In genomic region chr6:35969676-35970075, GRCh38 we compare ENCODE assay signal across 31 cellular contexts. TPM values are rescaled to one million over a fixed set of nuclear protein-coding genes. Genes with fewer than 3 reads are reported as not detected.
"Had no signal": no experiment of that assay in that cellular context is flagged by ENCODE, and none has a peak within 500 bp of the region (broad histone marks: within the 10 kb centered on the region; RNA-seq: fewer than 3 reads in every experiment).

No MANE protein-coding gene starts in this region.

- H3K9me3 Mint-ChIP-seq: activated CD4-positive, alpha-beta T cell treated with anti-CD3 and anti-CD28 coated beads, Interleukin-2, amount 10 ng/mL, durations not matched to agents 7 days and 5 days; activated CD8-positive, alpha-beta T cell treated with anti-CD3 and anti-CD28 coated beads for 36 hours; activated naive CD4-positive, alpha-beta T cell treated with anti-CD3 and anti-CD28 coated beads, Interleukin-2, amount 10 ng/mL, durations not matched to agents 7 days and 5 days; activated naive CD8-positive, alpha-beta T cell treated with anti-CD3 and anti-CD28 coated beads, Interleukin-2, amount 50 U/mL, for 24 hours; effector memory CD8-positive, alpha-beta T cell; immature natural killer cell; nephron; stimulated activated naive CD8-positive, alpha-beta T cell treated with anti-CD3 and anti-CD28 coated beads, Interleukin-15, Interleukin-2, amounts not matched to agents 100 ng/mL and 50 ng/mL, for 24 hours had no signal

- H3K27me3 Mint-ChIP-seq: activated CD8-positive, alpha-beta T cell treated with anti-CD3 and anti-CD28 coated beads for 36 hours; activated naive CD8-positive, alpha-beta T cell treated with anti-CD3 and anti-CD28 coated beads, Interleukin-2, amount 50 U/mL, for 24 hours; effector memory CD8-positive, alpha-beta T cell; stimulated activated naive CD8-positive, alpha-beta T cell treated with anti-CD3 and anti-CD28 coated beads, Interleukin-15, Interleukin-2, amounts not matched to agents 100 ng/mL and 50 ng/mL, for 24 hours had no signal

- H3K27ac Mint-ChIP-seq: activated CD4-positive, alpha-beta T cell treated with anti-CD3 and anti-CD28 coated beads, Interleukin-2, amount 10 ng/mL, durations not matched to agents 7 days and 5 days; activated CD8-positive, alpha-beta memory T cell treated with anti-CD3 and anti-CD28 coated beads, Interleukin-2, amount 10 ng/mL, durations not matched to agents 7 days and 5 days; activated CD8-positive, alpha-beta T cell treated with anti-CD3 and anti-CD28 coated beads for 36 hours; activated naive CD4-positive, alpha-beta T cell treated with anti-CD3 and anti-CD28 coated beads, Interleukin-2, amount 10 ng/mL, durations not matched to agents 7 days and 5 days; activated naive CD8-positive, alpha-beta T cell treated with anti-CD3 and anti-CD28 coated beads, Interleukin-2, amount 50 U/mL, for 24 hours; effector memory CD8-positive, alpha-beta T cell; immature natural killer cell; stimulated activated naive CD8-positive, alpha-beta T cell treated with anti-CD3 and anti-CD28 coated beads, Interleukin-15, Interleukin-2, amounts not matched to agents 100 ng/mL and 50 ng/mL, for 24 hours had no signal

- H3K4me2 ChIP-seq: hepatocyte had no signal

- H3K4me3 Mint-ChIP-seq: activated CD4-positive, alpha-beta T cell treated with anti-CD3 and anti-CD28 coated beads, Interleukin-2, amount 10 ng/mL, durations not matched to agents 7 days and 5 days; activated CD8-positive, alpha-beta memory T cell treated with anti-CD3 and anti-CD28 coated beads, Interleukin-2, amount 10 ng/mL, durations not matched to agents 7 days and 5 days; activated CD8-positive, alpha-beta T cell treated with anti-CD3 and anti-CD28 coated beads for 36 hours; activated naive CD4-positive, alpha-beta T cell treated with anti-CD3 and anti-CD28 coated beads, Interleukin-2, amount 10 ng/mL, durations not matched to agents 7 days and 5 days; activated naive CD8-positive, alpha-beta T cell treated with anti-CD3 and anti-CD28 coated beads, Interleukin-2, amount 50 U/mL, for 24 hours; effector memory CD8-positive, alpha-beta T cell; immature natural killer cell; nephron; stimulated activated naive CD8-positive, alpha-beta T cell treated with anti-CD3 and anti-CD28 coated beads, Interleukin-15, Interleukin-2, amounts not matched to agents 100 ng/mL and 50 ng/mL, for 24 hours had no signal

- H3K79me2 ChIP-seq: hepatocyte had no signal

- H3K9me3 ChIP-seq: esophagus squamous epithelium, neutrophil, pancreas, transverse colon had no signal

- DNase-seq: activated CD4-positive, alpha-beta T cell treated with anti-CD3 and anti-CD28 coated beads, Interleukin-2, amount 10 ng/mL, durations not matched to agents 7 days and 5 days; activated CD8-positive, alpha-beta memory T cell treated with anti-CD3 and anti-CD28 coated beads, Interleukin-2, amount 10 ng/mL, durations not matched to agents 7 days and 5 days; activated CD8-positive, alpha-beta T cell treated with anti-CD3 and anti-CD28 coated beads for 36 hours; activated effector memory CD4-positive, alpha-beta T cell treated with anti-CD3 and anti-CD28 coated beads, Interleukin-2, amount 50 U/mL, for 16 hours; activated naive CD4-positive, alpha-beta T cell treated with anti-CD3 and anti-CD28 coated beads, Interleukin-2, amount 10 ng/mL, durations not matched to agents 7 days and 5 days; activated naive CD8-positive, alpha-beta T cell treated with anti-CD3 and anti-CD28 coated beads, Interleukin-2, amount 50 U/mL, for 24 hours; activated T-cell treated with anti-CD3 and anti-CD28 coated beads for 4 hours; anterior cingulate cortex; central memory CD4-positive, alpha-beta T cell; effector memory CD8-positive, alpha-beta T cell; esophagus squamous epithelium; foreskin melanocyte; glutamatergic neuron; immature natural killer cell; pancreas; right cardiac atrium; stimulated activated CD4-positive, alpha-beta T cell treated with anti-CD3 and anti-CD28 coated beads, Interleukin-12 subunit alpha, Interleukin-12 subunit beta, amount 100 ng/mL, for 4 hours; stimulated activated CD4-positive, alpha-beta T cell treated with anti-CD3 and anti-CD28 coated beads, Interleukin-4, amount 100 ng/mL, for 4 hours; transverse colon had no signal

- H3K27ac ChIP-seq: brain microvascular endothelial cell, esophagus squamous epithelium, hepatocyte, neutrophil, pancreas, transverse colon, VCaP had no signal

- H3K4me3 ChIP-seq: esophagus squamous epithelium, hepatocyte, pancreas, transverse colon had no signal

- H2AFZ ChIP-seq: hepatocyte had no signal

- H3K4me1 Mint-ChIP-seq: activated naive CD4-positive, alpha-beta T cell treated with anti-CD3 and anti-CD28 coated beads, Interleukin-2, amount 10 ng/mL, durations not matched to agents 7 days and 5 days; immature natural killer cell had no signal

- FAIRE-seq: colon, pancreas, urothelium cell line had no signal

- H3K36me3 ChIP-seq: brain microvascular endothelial cell, esophagus squamous epithelium, pancreas, transverse colon had no signal

- H3K27me3 ChIP-seq: brain microvascular endothelial cell, esophagus squamous epithelium, hepatocyte, neutrophil, pancreas, transverse colon had no signal

- ATAC-seq: activated CD4-positive, CD25-positive, alpha-beta regulatory T cell treated with anti-CD3 and anti-CD28 coated beads, Interleukin-2, amount 50 U/mL, for 24 hours; activated CD8-positive, alpha-beta memory T cell treated with anti-CD3 and anti-CD28 coated beads, Interleukin-2, amount 10 ng/mL, durations not matched to agents 7 days and 5 days; activated CD8-positive, alpha-beta T cell treated with anti-CD3 and anti-CD28 coated beads for 36 hours; activated naive CD8-positive, alpha-beta T cell treated with anti-CD3 and anti-CD28 coated beads, Interleukin-2, amount 50 U/mL, for 24 hours; effector memory CD8-positive, alpha-beta T cell; pancreas; right cardiac atrium had no signal

- H3K36me3 Mint-ChIP-seq: activated CD8-positive, alpha-beta memory T cell treated with anti-CD3 and anti-CD28 coated beads, Interleukin-2, amount 10 ng/mL, durations not matched to agents 7 days and 5 days; activated naive CD4-positive, alpha-beta T cell treated with anti-CD3 and anti-CD28 coated beads, Interleukin-2, amount 10 ng/mL, durations not matched to agents 7 days and 5 days had no signal

RNA-seq across cellular contexts. Expression of gene SLC26A8, which starts 54.8 kb away (rescaled TPM):
- total RNA-seq: activated CD4-positive, alpha-beta T cell treated with anti-CD3 and anti-CD28 coated beads, Interleukin-2, amount 10 ng/mL, durations not matched to agents 7 days and 5 days; activated CD8-positive, alpha-beta memory T cell treated with anti-CD3 and anti-CD28 coated beads, Interleukin-2, amount 10 ng/mL, durations not matched to agents 7 days and 5 days; activated CD8-positive, alpha-beta T cell treated with anti-CD3 and anti-CD28 coated beads for 36 hours; dermis microvascular lymphatic vessel endothelial cell; hepatocyte; myocyte; T-helper 2 cell treated with Interferon-gamma antibody and Interleukin-4, amounts not matched to agents 100 ng/mL and 5 ng/mL, for 36 hours had no signal
